In genomic region chr17:73262676-73263642, GRCh38 we compare ENCODE assay signal across 14 cellular contexts. TPM values are rescaled to one million over a fixed set of nuclear protein-coding genes. Genes with fewer than 3 reads are reported as not detected.
DNase-seq lines count a peak whose midpoint lies in the region; ATAC-seq, FAIRE-seq and TF ChIP-seq lines count a peak whose summit lies in the region.
"Had no signal": no experiment of that assay in that cellular context is flagged by ENCODE, and none has a peak within 500 bp of the region (broad histone marks: within the 10 kb centered on the region; RNA-seq: fewer than 3 reads in every experiment).

No MANE protein-coding gene starts in this region.

- intact Hi-C loops in HepG2 (cut with micrococcal nuclease; ENCODE audit: unreplicated experiment) (loop anchor here (1.0 kb wide), 3 partner anchors 10 to 45 kb away; no protein-coding TSS in a partner anchor), stomach (cut with DNase I; ENCODE audit: low total_unique reads) (no loop called here)

- ATAC-seq in HepG2 (peak; percentile 72), HG03139 (IDR thresholded peaks at IDR 0.05; ENCODE audit: unreplicated experiment) (no peak)

- no peak; the same call in 1 of the 2 replicates for TF ChIP-seq CTCF in HepG2 (CRISPR knock-in tag; IDR thresholded peaks at IDR 0.05)
- TF ChIP-seq CTCF in stomach (IDR thresholded peaks at IDR 0.05), result no peak
- TF ChIP-seq CTCF in smooth muscle cell (IDR thresholded peaks at IDR 0.05; ENCODE audit: borderline replicate concordance, insufficient read depth, poor library complexity, severe bottlenecking), result no peak

- H3K27ac ChIP-seq in HepG2 (ENCODE audit: extremely low read length, insufficient read depth, low read length) (peak overlapping the region; percentile 98), stomach (peak overlapping the region; percentile 74 to 86 (median 77)), smooth muscle cell (ENCODE audit: low read depth) (no peak overlapping the region)
- H3K27ac ChIP-seq: 22Rv1 had no signal

- in situ Hi-C loops in HepG2 (cut with HindIII; ENCODE audit: extremely low pct_ligation_motif_present, low pct_unique_long_range_greater_than_20kb), result loop anchor here (5.0 kb wide), 1 partner anchor 49 kb away; the partner anchor contains the start of gene CDC42EP4

- H3K36me3 ChIP-seq in HepG2 (replicated peaks in 1 of 2; ENCODE audit: control insufficient read depth in 1 of 2, insufficient read depth in 2 of 2, low read length in 2 of 2) (no peaks in the 10 kb centered on the region), stomach (no peaks in the 10 kb centered on the region), smooth muscle cell (ENCODE audit: low read depth) (no peaks in the 10 kb centered on the region)
- H3K36me3 ChIP-seq: Peyer's patch had no signal

- WGBS in HepG2 (ENCODE audit: low lambda C conversion rate), result 26% methylated on average over 10 of the region's 12 CpGs
- WGBS in stomach, 5 donors, result 51 to 72% (median 56%) methylated on average over 12 of the region's 12 CpGs
- WGBS in smooth muscle cell (ENCODE audit: low lambda C conversion rate), result 65% methylated on average over 12 of the region's 12 CpGs

- H3F3A ChIP-seq in smooth muscle cell (ENCODE audit: low read depth), result no peaks in the 10 kb centered on the region

- no peak for TF ChIP-seq EP300 in HepG2 (IDR thresholded peaks at IDR 0.05; ENCODE audit: low read depth in 2 of 2, low read length in 2 of 2)
- no peak for TF ChIP-seq EP300 in HepG2 (CRISPR knock-in tag; IDR thresholded peaks at IDR 0.05; ENCODE audit: borderline replicate concordance)
- TF ChIP-seq EP300 in stomach (IDR thresholded peaks at IDR 0.05), result no peak

- H3K9ac ChIP-seq in HepG2 (ENCODE audit: insufficient read depth, low read depth, low read length) (peak overlapping the region; percentile 87), smooth muscle cell (ENCODE audit: low read depth) (no peak overlapping the region)

- no TSS peak for BruUV-seq in HepG2 (replicated peaks; lab: Mats Ljungman, UMichigan)

- no peaks in the 10 kb centered on the region for H4K20me1 ChIP-seq in HepG2 (ENCODE audit: insufficient read depth, low read length)
- H4K20me1 ChIP-seq in smooth muscle cell (ENCODE audit: low read depth), result no peaks in the 10 kb centered on the region

- CTCF ChIA-PET in HepG2 (lab: Yijun Ruan, JAX; ENCODE audit: low intra/inter-chr PET ratio, low total read pairs), result no interaction called here

- peak; percentile 72 for DNase-seq in DMS 273 (lab: John Stamatoyannopoulos, UW; ENCODE audit: unreplicated experiment)
- no peak for DNase-seq in DMS 273 treated with DMSO at 0.1 percent for 48 hours (lab: John Stamatoyannopoulos, UW)
- DNase-seq in cerebellar cortex (ENCODE audit: low spot score), result peak; percentile 92
- DNase-seq in HepG2 (ENCODE audit: low spot score), result peak; percentile 80
- no peak for DNase-seq in stomach
- DNase-seq in NCI-H1436 treated with DMSO at 0.1 percent for 48 hours (lab: John Stamatoyannopoulos, UW), result no peak
- no peak for DNase-seq in smooth muscle cell (lab: John Stamatoyannopoulos, UW; ENCODE audit: unreplicated experiment)
- DNase-seq: activated CD8-positive, alpha-beta memory T cell treated with anti-CD3 and anti-CD28 coated beads, Interleukin-2, amount 50 U/mL, for 4 hours; GOT3 had no signal

- POLR2A ChIA-PET in HepG2 (lab: Yijun Ruan, JAX), result interaction anchor here (0.9 to 4.3 kb wide), 24 partner anchors 8 to 107 kb away, joined by 3 to 204 read pairs (median 8); partner anchors contain the start of gene CDC42EP4

- peaks cover 77% of the 10 kb centered on the region for H3K4me1 ChIP-seq in HepG2 (ENCODE audit: insufficient read depth, low read length)
- peaks cover 8 to 21% (median 20%) of the 10 kb centered on the region in 4 donors for H3K4me1 ChIP-seq in stomach
- H3K4me1 ChIP-seq in smooth muscle cell (ENCODE audit: low read depth), result peaks cover 18% of the 10 kb centered on the region

- H3K9me3 ChIP-seq in HepG2 (ENCODE audit: low read length) (no peaks in the 10 kb centered on the region), stomach (no peaks in the 10 kb centered on the region), smooth muscle cell (replicated peaks; ENCODE audit: low read depth) (no peaks in the 10 kb centered on the region)
- H3K9me3 ChIP-seq: Peyer's patch had no signal

- TF ChIP-seq POLR2A in HepG2 (IDR thresholded peaks at IDR 0.05; ENCODE audit: insufficient read depth in 1 of 2, low read depth in 2 of 2, low read length in 2 of 2), result peak in 1 of 2 experiments; percentile 41; a peak in 1 of 4 replicates
- no peak for TF ChIP-seq POLR2A in stomach (IDR thresholded peaks at IDR 0.05)

- H3K4me2 ChIP-seq in HepG2 (ENCODE audit: low read depth, low read length) (peak overlapping the region; percentile 99), smooth muscle cell (no peak overlapping the region)

- FAIRE-seq in HepG2 (lab: Jason Lieb, UNC), result no peak
- FAIRE-seq: endothelial cell of umbilical vein, GM19239 had no signal

- H3K27me3 ChIP-seq in HepG2 (ENCODE audit: control insufficient read depth in 1 of 2, insufficient read depth in 2 of 2, low read length in 2 of 2) (no peaks in the 10 kb centered on the region), stomach (no peaks in the 10 kb centered on the region), smooth muscle cell (ENCODE audit: low read depth) (no peaks in the 10 kb centered on the region)
- H3K27me3 ChIP-seq: Peyer's patch had no signal

- H2AFZ ChIP-seq in HepG2 (ENCODE audit: low read length), result peak overlapping the region; percentile 6
- no peak overlapping the region for H2AFZ ChIP-seq in smooth muscle cell (ENCODE audit: low read depth)

- no peaks in the 10 kb centered on the region for H3K79me2 ChIP-seq in HepG2 (ENCODE audit: insufficient read depth, low read length)
- no peaks in the 10 kb centered on the region for H3K79me2 ChIP-seq in smooth muscle cell (ENCODE audit: low read depth)

- no peak for TF ChIP-seq RAD21 in HepG2 (CRISPR knock-in tag; IDR thresholded peaks at IDR 0.05)

- H3K4me3 ChIP-seq in HepG2 (replicated peaks in 1 of 3; ENCODE audit: insufficient read depth in 1 of 3, low read depth in 2 of 3, low read length in 3 of 3), result peak overlapping the region; percentile 54 to 75 (median 63)
- H3K4me3 ChIP-seq in stomach, result peak overlapping the region in 1 of 4 donors; percentile 12
- H3K4me3 ChIP-seq in smooth muscle cell, result no peak overlapping the region

RNA-seq across cellular contexts. Expression of gene CPSF4L, which starts 1.3 kb away (rescaled TPM):
- 0.73 and 0.94 TPM in 2 replicates for total RNA-seq in HepG2 (2016; rRNA removed; fragmentation: Illumina TruSeq; extraction: Trizol)
- total RNA-seq in HepG2 (2016; cell fraction: cytosol; rRNA removed; fragmentation: Illumina TruSeq; extraction: Trizol; ENCODE audit: low read depth), result 1.3 and 1.5 TPM in 2 replicates
- total RNA-seq in HepG2 (2016; cell fraction: insoluble cytoplasmic fraction; rRNA removed; fragmentation: Illumina TruSeq; extraction: Trizol), result 0.76 and 1.1 TPM in 2 replicates
- total RNA-seq in HepG2 (2016; cell fraction: membrane; rRNA removed; fragmentation: Illumina TruSeq; extraction: Trizol), result 1.3 and 1.5 TPM in 2 replicates
- total RNA-seq in HepG2 (2016; cell fraction: nucleus; rRNA removed; fragmentation: Illumina TruSeq; extraction: Trizol), result 0.99 and 1.5 TPM in 2 replicates
- polyA plus RNA-seq in HepG2 (2011; rRNA removed), result 1.2 and 1.6 TPM in 2 replicates
- polyA plus RNA-seq in HepG2 (2011; cell fraction: cytosol; rRNA removed), result 0.32 and 0.70 TPM in 2 replicates
- polyA plus RNA-seq in HepG2 (2011; cell fraction: nucleus; rRNA removed), result 0.21 TPM in 1 of 2 replicates, not detected in the other
- 0.25 and 0.48 TPM in 2 replicates for polyA plus RNA-seq in HepG2 (2012)
- 0.86 and 1.8 TPM in 2 replicates for polyA plus RNA-seq in HepG2 (2016; cell fraction: cytosol; fragmentation: Illumina TruSeq; extraction: Trizol; ENCODE audit: low read depth)
- 0.60 and 1.3 TPM in 2 replicates for polyA plus RNA-seq in HepG2 (2016; cell fraction: insoluble cytoplasmic fraction; fragmentation: Illumina TruSeq; extraction: Trizol; ENCODE audit: low read depth)
- 1.3 and 1.5 TPM in 2 replicates for polyA plus RNA-seq in HepG2 (2016; cell fraction: membrane; fragmentation: Illumina TruSeq; extraction: Trizol; ENCODE audit: low read depth)
- not detected in 2 replicates for polyA plus RNA-seq in HepG2 (2016; cell fraction: nucleus; fragmentation: Illumina TruSeq; extraction: Trizol; ENCODE audit: insufficient read depth, low read depth)
- polyA minus RNA-seq in HepG2 (2011; rRNA and poly(A)+ RNA removed; ENCODE audit: low replicate concordance), result 0.42 TPM in 1 of 2 replicates, not detected in the other
- polyA minus RNA-seq in HepG2 (2011; cell fraction: cytosol; rRNA and poly(A)+ RNA removed), result not detected in 2 replicates
- polyA minus RNA-seq in HepG2 (2011; cell fraction: nucleus; rRNA and poly(A)+ RNA removed), result 1.3 TPM in 1 of 2 replicates, not detected in the other
- total RNA-seq in stomach, result not detected
- not detected for polyA plus RNA-seq in stomach
- total RNA-seq in smooth muscle cell, result not detected in 2 replicates
- 0.30 TPM in 1 of 2 replicates, not detected in the other for polyA plus RNA-seq in smooth muscle cell
- total RNA-seq: endothelial cell of umbilical vein, Peyer's patch had no signal
- polyA plus RNA-seq: endothelial cell of umbilical vein had no signal

RNA-seq across cellular contexts. Expression of gene CDC42EP4, which starts 48.8 kb away (rescaled TPM):
- total RNA-seq in HepG2 (2016; rRNA removed; fragmentation: Illumina TruSeq; extraction: Trizol) (54.0 and 55.0 TPM in 2 replicates), stomach (10 to 100 TPM; 44.6 to 93.3 (median 68.9) TPM), smooth muscle cell (13.4 and 15.1 TPM in 2 replicates)
- 13.5 and 14.9 TPM in 2 replicates for total RNA-seq in HepG2 (2016; cell fraction: cytosol; rRNA removed; fragmentation: Illumina TruSeq; extraction: Trizol; ENCODE audit: low read depth)
- total RNA-seq in HepG2 (2016; cell fraction: insoluble cytoplasmic fraction; rRNA removed; fragmentation: Illumina TruSeq; extraction: Trizol), result 45.9 and 55.1 TPM in 2 replicates
- total RNA-seq in HepG2 (2016; cell fraction: membrane; rRNA removed; fragmentation: Illumina TruSeq; extraction: Trizol), result 45.7 and 51.9 TPM in 2 replicates
- total RNA-seq in HepG2 (2016; cell fraction: nucleus; rRNA removed; fragmentation: Illumina TruSeq; extraction: Trizol), result 34.9 and 36.1 TPM in 2 replicates
- polyA plus RNA-seq in HepG2 (2011; rRNA removed) (19.0 and 21.7 TPM in 2 replicates), stomach (10 to 100 TPM; 23.2 to 38.3 (median 25.7) TPM), smooth muscle cell (21.2 and 21.4 TPM in 2 replicates)
- 16.2 and 20.1 TPM in 2 replicates for polyA plus RNA-seq in HepG2 (2011; cell fraction: cytosol; rRNA removed)
- 18.6 and 24.3 TPM in 2 replicates for polyA plus RNA-seq in HepG2 (2011; cell fraction: nucleus; rRNA removed)
- 18.4 and 22.4 TPM in 2 replicates for polyA plus RNA-seq in HepG2 (2012)
- 11.7 and 14.2 TPM in 2 replicates for polyA plus RNA-seq in HepG2 (2016; cell fraction: cytosol; fragmentation: Illumina TruSeq; extraction: Trizol; ENCODE audit: low read depth)
- polyA plus RNA-seq in HepG2 (2016; cell fraction: insoluble cytoplasmic fraction; fragmentation: Illumina TruSeq; extraction: Trizol; ENCODE audit: low read depth), result 58.7 and 66.8 TPM in 2 replicates
- 37.7 and 41.8 TPM in 2 replicates for polyA plus RNA-seq in HepG2 (2016; cell fraction: membrane; fragmentation: Illumina TruSeq; extraction: Trizol; ENCODE audit: low read depth)
- 41.4 and 43.9 TPM in 2 replicates for polyA plus RNA-seq in HepG2 (2016; cell fraction: nucleus; fragmentation: Illumina TruSeq; extraction: Trizol; ENCODE audit: insufficient read depth, low read depth)
- polyA minus RNA-seq in HepG2 (2011; rRNA and poly(A)+ RNA removed; ENCODE audit: low replicate concordance), result 68.4 and 91.9 TPM in 2 replicates
- polyA minus RNA-seq in HepG2 (2011; cell fraction: cytosol; rRNA and poly(A)+ RNA removed), result 25.3 and 26.4 TPM in 2 replicates
- 32.3 and 36.9 TPM in 2 replicates for polyA minus RNA-seq in HepG2 (2011; cell fraction: nucleus; rRNA and poly(A)+ RNA removed)

Comparison
In these comparisons a context has a peak if more than half of its experiments do, and no peak if none do; other contexts are left out.
1. DNase-seq: peak in DMS 273 (single experiment), cerebellar cortex (single experiment) and HepG2 (single experiment); none in DMS 273 treated with DMSO at 0.1 percent for 48 hours (single experiment), stomach (single experiment), NCI-H1436 treated with DMSO at 0.1 percent for 48 hours (single experiment) and smooth muscle cell (single experiment).